In the genomic region with DNA sequence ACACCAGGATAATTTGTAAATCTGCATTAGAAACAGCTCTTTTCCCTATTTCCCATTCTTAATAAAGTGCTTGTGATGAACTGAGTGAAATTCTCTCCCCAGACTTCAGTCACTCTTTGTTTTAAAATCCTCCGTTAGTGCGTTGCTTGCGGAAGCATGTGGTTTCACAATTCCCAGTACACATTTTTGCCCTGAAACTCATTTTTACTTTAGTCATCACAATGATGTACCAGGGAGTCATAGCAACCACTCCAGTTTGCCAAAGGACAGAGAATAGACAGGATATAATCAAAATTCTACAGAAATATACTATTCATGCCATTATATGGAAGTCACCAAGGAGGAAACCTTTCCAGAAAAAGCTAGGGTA, we compare ENCODE assay signal across 12 cellular contexts. TPM values are rescaled to one million over a fixed set of nuclear protein-coding genes. Genes with fewer than 3 reads are reported as not detected.
DNase-seq lines count a peak whose midpoint lies in the region; ATAC-seq and TF ChIP-seq lines count a peak whose summit lies in the region.
"Had no signal": no experiment of that assay in that cellular context is flagged by ENCODE, and none has a peak within 500 bp of the region (broad histone marks: within the 10 kb centered on the region; RNA-seq: fewer than 3 reads in every experiment).

No MANE protein-coding gene starts in this region.

- H3K4me2 ChIP-seq in mammary epithelial cell (ENCODE audit: insufficient read depth, low read depth, low read length) = peak overlapping the region; percentile 79

- no peaks in the 10 kb centered on the region for H3K36me3 ChIP-seq in mammary epithelial cell (ENCODE audit: insufficient read depth, low read length)
- no peaks in the 10 kb centered on the region for H3K36me3 ChIP-seq in skeletal muscle tissue (ENCODE audit: control insufficient read depth in 3 of 3, insufficient read depth in 3 of 3, low read length in 3 of 3)

- H4K20me1 ChIP-seq in mammary epithelial cell (ENCODE audit: insufficient read depth, low read length) = no peaks in the 10 kb centered on the region

- ATAC-seq in right cardiac atrium = peak; percentile 87 to 90

- peak; percentile 54 for DNase-seq in HS-27A (ENCODE audit: low read depth)
- DNase-seq in mammary epithelial cell = peak; percentile 86
- peak in 1 of 3 donors; percentile 30 for DNase-seq in right cardiac atrium
- DNase-seq in glutamatergic neuron = no peak
- DNase-seq in activated effector memory CD4-positive, alpha-beta T cell treated with anti-CD3 and anti-CD28 coated beads, Interleukin-2, amount 50 U/mL, for 16 hours = no peak
- no peak for DNase-seq in NCI-H2196 (lab: John Stamatoyannopoulos, UW; ENCODE audit: unreplicated experiment)
- DNase-seq in activated naive CD4-positive, alpha-beta T cell treated with anti-CD3 and anti-CD28 coated beads, Interleukin-2, amount 50 U/mL, for 16 hours = no peak
- DNase-seq: activated CD8-positive, alpha-beta memory T cell treated with anti-CD3 and anti-CD28 coated beads, Interleukin-2, amount 50 U/mL, for 48 hours; DMS153; nephron progenitor cell; SW 1271 had no signal

- no peaks in the 10 kb centered on the region for H3K9me3 ChIP-seq in mammary epithelial cell (replicated peaks; ENCODE audit: insufficient read depth, low read length)
- H3K9me3 ChIP-seq in right cardiac atrium (ENCODE audit: control insufficient read depth, low read length) = no peaks in the 10 kb centered on the region
- H3K9me3 ChIP-seq in skeletal muscle tissue (ENCODE audit: control insufficient read depth in 3 of 3, low read length in 3 of 3) = no peaks in the 10 kb centered on the region

- H3K79me2 ChIP-seq in mammary epithelial cell (ENCODE audit: insufficient read depth, low read length) = no peaks in the 10 kb centered on the region

- H3K9me3 Mint-ChIP-seq in glutamatergic neuron (ENCODE audit: unreplicated experiment) = peaks cover 6% of the 10 kb centered on the region

- H3K4me3 ChIP-seq in mammary epithelial cell (replicated peaks in 1 of 3; ENCODE audit: insufficient read depth in 1 of 3, low read depth in 2 of 3, low read length in 3 of 3) (peak overlapping the region in 2 of 3 experiments; percentile 14 to 30), right cardiac atrium (ENCODE audit: low read length) (no peak overlapping the region), skeletal muscle tissue (ENCODE audit: low read length in 3 of 3) (no peak overlapping the region)

- H3K27ac Mint-ChIP-seq in glutamatergic neuron (ENCODE audit: unreplicated experiment) = no peak overlapping the region
- H3K27ac Mint-ChIP-seq: nephron progenitor cell had no signal

- WGBS in mammary epithelial cell (ENCODE audit: low coverage, missing lambda C conversion rate) = 0% methylated on average over 3 of the region's 3 CpGs
- 38% methylated on average over 3 of the region's 3 CpGs for WGBS in right cardiac atrium

- TF ChIP-seq CTCF in mammary epithelial cell (conservative IDR thresholded peaks at IDR 0.05 in 1 of 2, IDR thresholded peaks at IDR 0.05 in 1 of 2; ENCODE audit: extremely low read depth in 1 of 2, insufficient read depth in 1 of 2, low read depth in 1 of 2, low read length in 2 of 2) = no peak
- TF ChIP-seq CTCF in glutamatergic neuron (IDR thresholded peaks at IDR 0.05; ENCODE audit: partially characterized antibody, unreplicated experiment) = no peak

- H3K36me3 Mint-ChIP-seq in glutamatergic neuron (ENCODE audit: unreplicated experiment) = peaks cover 21% of the 10 kb centered on the region

- BruUV-seq in mammary epithelial cell (replicated peaks; lab: Mats Ljungman, UMichigan) = no TSS peak

- H2AFZ ChIP-seq in mammary epithelial cell (ENCODE audit: low read depth, low read length) = peak overlapping the region; percentile 77

- no peaks in the 10 kb centered on the region for H3K4me1 Mint-ChIP-seq in glutamatergic neuron (ENCODE audit: low read depth, unreplicated experiment)
- H3K4me1 Mint-ChIP-seq: nephron progenitor cell had no signal

- peaks cover 7% of the 10 kb centered on the region for H3K27me3 Mint-ChIP-seq in glutamatergic neuron (ENCODE audit: unreplicated experiment)

- H3K27ac ChIP-seq in mammary epithelial cell (ENCODE audit: insufficient read depth, low read depth, low read length) = peak overlapping the region; percentile 99
- peak overlapping the region; percentile 39 for H3K27ac ChIP-seq in right cardiac atrium (ENCODE audit: low read length)
- H3K27ac ChIP-seq in skeletal muscle tissue (ENCODE audit: low read depth, low read length) = peak overlapping the region; percentile 53

- H3K27me3 ChIP-seq in mammary epithelial cell (ENCODE audit: insufficient read depth, low read length) (no peaks in the 10 kb centered on the region), right cardiac atrium (ENCODE audit: control insufficient read depth, insufficient read depth) (no peaks in the 10 kb centered on the region), skeletal muscle tissue (ENCODE audit: control insufficient read depth in 3 of 3, insufficient read depth in 3 of 3, low read length in 3 of 3) (no peaks in the 10 kb centered on the region)

- CTCF ChIA-PET in mammary epithelial cell (lab: Charles Lee; ENCODE audit: low non-redundant PET) = no interaction called here

- no peak overlapping the region for H3K4me3 Mint-ChIP-seq in glutamatergic neuron (ENCODE audit: unreplicated experiment)
- H3K4me3 Mint-ChIP-seq: nephron progenitor cell had no signal

- dilution Hi-C loops in mammary epithelial cell (cut with HindIII; ENCODE audit: low sequenced_read_pairs) = loop anchor here (5.0 kb wide), 1 partner anchor 45 kb away; no protein-coding TSS in a partner anchor

- intact Hi-C loops in mammary epithelial cell (cut with micrococcal nuclease) = loop anchor here (1.0 to 2.0 kb wide), 2 partner anchors 42 to 124 kb away; no protein-coding TSS in a partner anchor
- intact Hi-C loops in right cardiac atrium (cut with DNase I) = no loop called here

- H3K9ac ChIP-seq in mammary epithelial cell (ENCODE audit: insufficient read depth, low read length) (peak overlapping the region; percentile 81), skeletal muscle tissue (ENCODE audit: low read depth in 1 of 3, low read length in 3 of 3) (no peak overlapping the region)

- H3K4me1 ChIP-seq in mammary epithelial cell (ENCODE audit: insufficient read depth, low read length) (peaks cover 18% of the 10 kb centered on the region), right cardiac atrium (ENCODE audit: control insufficient read depth, insufficient read depth, low read length) (peaks cover 3% of the 10 kb centered on the region), skeletal muscle tissue (ENCODE audit: control insufficient read depth in 3 of 3, insufficient read depth in 3 of 3, low read length in 3 of 3) (peaks cover 0 to 8% (median 3%) of the 10 kb centered on the region in 3 donors)

- in situ Hi-C loops in mammary epithelial cell (cut with MboI; ENCODE audit: low sequenced_read_pairs in 2 of 2) = no loop called here

RNA-seq across cellular contexts. Expression of a gene that starts 57.9 kb away (rescaled TPM):
- total RNA-seq in mammary epithelial cell = 1 to 10 TPM; 3.3 to 4.8 TPM
- polyA plus RNA-seq in mammary epithelial cell = 0.28 TPM
- not detected for polyA minus RNA-seq in mammary epithelial cell
- total RNA-seq in right cardiac atrium = 1 to 10 TPM; 4.5 to 5.1 (median 4.9) TPM
- 1.5 TPM for polyA plus RNA-seq in right cardiac atrium
- 2.6 TPM for total RNA-seq in skeletal muscle tissue
- total RNA-seq in glutamatergic neuron (ENCODE audit: unreplicated experiment) = 0.91 TPM

Comparison
In these comparisons a context has a peak if more than half of its experiments do, and no peak if none do; other contexts are left out.
1. DNase-seq: peak in HS-27A (single experiment) and mammary epithelial cell (single experiment); none in glutamatergic neuron (single experiment), activated effector memory CD4-positive, alpha-beta T cell treated with anti-CD3 and anti-CD28 coated beads, Interleukin-2, amount 50 U/mL, for 16 hours (single experiment), NCI-H2196 (single experiment) and activated naive CD4-positive, alpha-beta T cell treated with anti-CD3 and anti-CD28 coated beads, Interleukin-2, amount 50 U/mL, for 16 hours (single experiment).
2. H3K27ac ChIP-seq: peak in every context shown above with its lines; median percentile 99 in mammary epithelial cell; 53 in skeletal muscle tissue; 39 in right cardiac atrium.
3. H3K4me3 ChIP-seq: peak in mammary epithelial cell (2 of 3); none in right cardiac atrium (single experiment) and skeletal muscle tissue (0 of 3).